9 cellular contexts compared by ENCODE assay signal in the genomic region with DNA sequence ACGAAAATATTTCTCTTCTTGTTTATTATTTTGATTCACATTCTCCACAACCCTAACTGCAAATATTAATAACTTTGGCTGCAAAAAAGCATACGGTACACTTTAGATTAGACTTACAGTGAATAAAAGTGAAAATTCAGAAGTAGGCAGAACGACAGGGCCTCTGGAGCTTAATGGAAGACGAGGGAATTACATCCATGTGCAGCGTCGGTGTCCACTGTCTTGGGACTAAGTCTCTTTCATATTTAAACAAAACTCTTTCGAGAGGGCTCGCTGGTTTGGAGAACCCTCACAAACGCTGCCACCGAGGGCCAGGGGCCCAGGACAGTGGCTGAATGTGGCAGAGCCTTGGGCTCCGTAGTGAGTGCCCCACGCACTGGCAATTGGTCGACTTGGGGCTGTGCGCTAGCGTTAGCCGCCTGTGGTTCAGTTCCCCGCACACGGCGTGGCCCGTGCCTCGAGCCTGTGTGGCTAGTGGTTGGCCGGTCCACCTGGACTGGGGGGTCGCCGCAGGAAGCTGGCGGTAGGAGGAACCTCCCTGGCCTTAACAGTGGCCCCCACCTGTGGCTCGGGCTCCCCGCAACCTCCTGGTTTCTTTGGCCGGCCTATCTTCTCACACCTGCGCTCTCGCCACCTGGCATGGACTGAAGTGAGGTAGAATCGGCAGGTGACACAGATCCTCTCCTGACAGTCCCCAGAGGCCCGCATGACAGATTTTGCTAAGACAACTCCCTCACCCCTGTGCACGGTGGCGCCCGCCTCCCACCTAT. TPM values are rescaled to one million over a fixed set of nuclear protein-coding genes. Genes with fewer than 3 reads are reported as not detected.
DNase-seq lines count a peak whose midpoint lies in the region; ATAC-seq, FAIRE-seq and TF ChIP-seq lines count a peak whose summit lies in the region.
"Had no signal": no experiment of that assay in that cellular context is flagged by ENCODE, and none has a peak within 500 bp of the region (broad histone marks: within the 10 kb centered on the region; RNA-seq: fewer than 3 reads in every experiment).

No MANE protein-coding gene starts in this region.

- 69% methylated on average over 23 of the region's 35 CpGs for WGBS in A549 (ENCODE audit: missing lambda C conversion rate)

- TF ChIP-seq EP300 in A549 (IDR thresholded peaks at IDR 0.05), result no peak

- H3K36me3 ChIP-seq in SJSA1, result peaks cover 20% of the 10 kb centered on the region
- H3K36me3 ChIP-seq in lower lobe of right lung, result no peaks in the 10 kb centered on the region
- H3K36me3 ChIP-seq: neutrophil had no signal

- CTCF ChIA-PET in A549 (lab: Yijun Ruan, JAX), result interaction anchor here (1.8 to 9.0 kb wide), 4 partner anchors 14 to 489 kb away, joined by 6 to 118 read pairs (median 8); no protein-coding TSS in a partner anchor

- H3K4me1 ChIP-seq in A549 (peaks cover 6% of the 10 kb centered on the region; the same call in 1 of the 3 replicates), SJSA1 (replicated peaks) (peaks cover 22% of the 10 kb centered on the region), lower lobe of right lung (peaks cover 70% of the 10 kb centered on the region)

- no peak for DNase-seq in A549 (ENCODE audit: low read depth in 1 of 2, low spot score in 1 of 2)
- no peak for DNase-seq in SJSA1 (ENCODE audit: low read depth in 1 of 2, low spot score in 2 of 2)
- no peak for DNase-seq in lower lobe of right lung
- no peak for DNase-seq in hepatic stellate cell (ENCODE audit: low spot score)
- no peak for DNase-seq in activated gamma-delta T cell (lab: John Stamatoyannopoulos, UW)
- no peak for DNase-seq in NOMO-1 (lab: John Stamatoyannopoulos, UW; ENCODE audit: unreplicated experiment in 2 of 2)
- no peak for DNase-seq in stimulated activated CD4-positive, alpha-beta T cell treated with anti-CD3 and anti-CD28 coated beads, Interleukin-12 subunit alpha, Interleukin-12 subunit beta, amount 100 ng/mL, for 4 hours

- TF ChIP-seq RAD21 in A549 (conservative IDR thresholded peaks at IDR 0.05 in 1 of 2, IDR thresholded peaks at IDR 0.05 in 1 of 2), result no peak

- FAIRE-seq in A549 (lab: Jason Lieb, UNC), result no peak

- peak overlapping the region; percentile 95 for H3K4me2 ChIP-seq in A549

- peak overlapping the region; percentile 21 to 41; a peak in 2 of 6 replicates for H3K27ac ChIP-seq in A549
- no peak overlapping the region for H3K27ac ChIP-seq in SJSA1
- no peak overlapping the region for H3K27ac ChIP-seq in lower lobe of right lung
- H3K27ac ChIP-seq: neutrophil had no signal

- no peak for TF ChIP-seq POLR2A in A549 (IDR thresholded peaks at IDR 0.05; ENCODE audit: low read length)

- intact Hi-C loops in lower lobe of right lung (cut with DNase I), result no loop called here

- H3K27me3 ChIP-seq in SJSA1 (replicated peaks) (no peaks in the 10 kb centered on the region), lower lobe of right lung (ENCODE audit: low read depth) (peaks cover 99% of the 10 kb centered on the region)

- H3K9me3 ChIP-seq in A549 (no peaks in the 10 kb centered on the region), SJSA1 (replicated peaks) (no peaks in the 10 kb centered on the region; the same call in 1 of the 2 replicates), lower lobe of right lung (no peaks in the 10 kb centered on the region)
- H3K9me3 ChIP-seq: neutrophil had no signal

- POLR2A ChIA-PET in A549 (lab: Yijun Ruan, JAX), result interaction anchor here (1.0 kb wide), 2 partner anchors 11 to 511 kb away, joined by 3 read pairs; a partner anchor contains a TSS

- TF ChIP-seq CTCF in A549 (IDR thresholded peaks at IDR 0.05) (no peak), lower lobe of right lung (IDR thresholded peaks at IDR 0.05) (no peak)

- ATAC-seq in A549 (no peak), GM21526 (IDR thresholded peaks at IDR 0.05; ENCODE audit: low FRiP score, unreplicated experiment) (peak; percentile 23), lower lobe of right lung (peak in 1 of 2 donors; percentile 22)

- peak overlapping the region; percentile 66 for H3K4me3 ChIP-seq in A549
- peak overlapping the region; percentile 52 for H3K4me3 ChIP-seq in SJSA1
- H3K4me3 ChIP-seq in lower lobe of right lung, result peak overlapping the region; percentile 43

TF ChIP-seq in A549, 52 proteins besides CTCF, POLR2A, EP300 and RAD21:
- no peak for TF ChIP-seq EHF (CRISPR knock-in tag; IDR thresholded peaks at IDR 0.05)
- no peak for TF ChIP-seq FOXS1 (CRISPR knock-in tag; IDR thresholded peaks at IDR 0.05)
- no peak for TF ChIP-seq NPAS2 (CRISPR knock-in tag; IDR thresholded peaks at IDR 0.05; ENCODE audit: borderline replicate concordance)
- no peak for TF ChIP-seq BHLHE40 (IDR thresholded peaks at IDR 0.05; ENCODE audit: low read depth, low read length)
- TF ChIP-seq, protein P1, sequence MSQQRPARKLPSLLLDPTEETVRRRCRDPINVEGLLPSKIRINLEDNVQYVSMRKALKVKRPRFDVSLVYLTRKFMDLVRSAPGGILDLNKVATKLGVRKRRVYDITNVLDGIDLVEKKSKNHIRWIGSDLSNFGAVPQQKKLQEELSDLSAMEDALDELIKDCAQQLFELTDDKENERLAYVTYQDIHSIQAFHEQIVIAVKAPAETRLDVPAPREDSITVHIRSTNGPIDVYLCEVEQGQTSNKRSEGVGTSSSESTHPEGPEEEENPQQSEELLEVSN (IDR thresholded peaks at IDR 0.05; ENCODE audit: borderline replicate concordance, low read depth), result no peak
- no peak for TF ChIP-seq ZNF302 (CRISPR knock-in tag; IDR thresholded peaks at IDR 0.05)
- TF ChIP-seq KDM1A (IDR thresholded peaks at IDR 0.05; ENCODE audit: low read depth), result no peak

RNA-seq across cellular contexts. Expression of a gene that starts 0.7 kb away (rescaled TPM):
- polyA plus RNA-seq in A549 (2011; rRNA removed), result 1.4 and 1.8 TPM in 2 replicates
- polyA plus RNA-seq in A549 (2012; cell fraction: cytosol; rRNA removed), result 1.7 and 2.5 TPM in 2 replicates
- 1.4 and 4.1 TPM in 2 replicates for polyA plus RNA-seq in A549 (2012; cell fraction: nucleus; rRNA removed)
- polyA plus RNA-seq in A549 (2017; fragmentation: RNase III; extraction: RNeasy Plus Mini Kit Qiagen cat#74134 plus additional on column Dnase treatment), result 0.63 to 0.75 TPM (median 0.66 TPM) in 3 replicates
- polyA minus RNA-seq in A549 (2011; rRNA and poly(A)+ RNA removed), result 1.7 and 1.8 TPM in 2 replicates
- 1.0 and 3.8 TPM in 2 replicates for total RNA-seq in SJSA1 (2014; rRNA removed; shearing (Covaris generic))
- total RNA-seq in lower lobe of right lung, result 1.0 TPM

Comparison
In these comparisons a context has a peak if more than half of its experiments do, and no peak if none do; other contexts are left out.
1. H3K27ac ChIP-seq: peak in A549 (2 of 2); none in SJSA1 (single experiment) and lower lobe of right lung (single experiment).
2. Peak in every context shown above with its lines, with median percentiles within 50 percentile points of each other: H3K4me3 ChIP-seq.